ENCODE assay signal across 8 cellular contexts in genomic region chr12:12716151-12716844, GRCh38. TPM values are rescaled to one million over a fixed set of nuclear protein-coding genes. Genes with fewer than 3 reads are reported as not detected.
DNase-seq lines count a peak whose midpoint lies in the region; TF ChIP-seq lines count a peak whose summit lies in the region.

No MANE protein-coding gene starts in this region.

- H3K27me3 ChIP-seq in OCI-LY3 (ENCODE audit: low read depth, low read length) (no peaks in the 10 kb centered on the region), tibial nerve (no peaks in the 10 kb centered on the region)

- H3K9ac ChIP-seq in OCI-LY3 (ENCODE audit: low read length) = peak overlapping the region; percentile 99

- peak overlapping the region; percentile 97 for H3K4me3 ChIP-seq in OCI-LY3 (ENCODE audit: low read length)
- H3K4me3 ChIP-seq in choroid plexus epithelial cell (ENCODE audit: low read depth, low read length) = peak overlapping the region; percentile 97
- H3K4me3 ChIP-seq in tibial nerve = peak overlapping the region; percentile 64 to 96 (median 71)

- H3K27ac ChIP-seq in OCI-LY3 (ENCODE audit: low read length) = peak overlapping the region; percentile 96
- peak overlapping the region; percentile 96 to 100 (median 100) for H3K27ac ChIP-seq in tibial nerve

- H3K36me3 ChIP-seq in OCI-LY3 (replicated peaks; ENCODE audit: low read depth, low read length) (peaks cover 30% of the 10 kb centered on the region), tibial nerve (peaks cover 0 to 8% (median 0%) of the 10 kb centered on the region in 3 donors)

- intact Hi-C loops in activated CD4-positive, alpha-beta T cell treated with anti-CD3 and anti-CD28 coated beads, Interleukin-2, amount 10 ng/mL, durations not matched to agents 24 days and 14 days (cut with micrococcal nuclease) = loop anchor here (2.0 to 5.0 kb wide), 7 partner anchors 104 to 1676 kb away; partner anchors contain the start of genes ATF7IP and CREBL2

- TF ChIP-seq EP300 in tibial nerve (IDR thresholded peaks at IDR 0.05) = no peak

- no peaks in the 10 kb centered on the region for H3K9me3 Mint-ChIP-seq in activated CD4-positive, alpha-beta T cell treated with anti-CD3 and anti-CD28 coated beads, Interleukin-2, amount 10 ng/mL, durations not matched to agents 24 days and 14 days

- H4K20me1 ChIP-seq in OCI-LY3 (ENCODE audit: insufficient read depth, low read length) = peaks cover 14% of the 10 kb centered on the region; the same call in 1 of the 2 replicates

- TF ChIP-seq POLR2A in tibial nerve (IDR thresholded peaks at IDR 0.05) = no peak

- H3K9me3 ChIP-seq in OCI-LY3 (ENCODE audit: insufficient read depth, low read length) (no peaks in the 10 kb centered on the region), tibial nerve (no peaks in the 10 kb centered on the region)

- WGBS in tibial nerve, 2 donors = 0 to 1% methylated on average over 18 of the region's 18 CpGs

- peaks cover 59% of the 10 kb centered on the region for H3K4me1 Mint-ChIP-seq in activated CD4-positive, alpha-beta T cell treated with anti-CD3 and anti-CD28 coated beads, Interleukin-2, amount 10 ng/mL, durations not matched to agents 24 days and 14 days

- peak overlapping the region; percentile 82 for H3K4me3 Mint-ChIP-seq in activated CD4-positive, alpha-beta T cell treated with anti-CD3 and anti-CD28 coated beads, Interleukin-2, amount 10 ng/mL, durations not matched to agents 24 days and 14 days

- H3K4me1 ChIP-seq in OCI-LY3 (ENCODE audit: low read length) = peaks cover 50% of the 10 kb centered on the region
- H3K4me1 ChIP-seq in tibial nerve = peaks cover 0 to 48% (median 38%) of the 10 kb centered on the region in 4 donors

- H3K27ac Mint-ChIP-seq in activated CD4-positive, alpha-beta T cell treated with anti-CD3 and anti-CD28 coated beads, Interleukin-2, amount 10 ng/mL, durations not matched to agents 24 days and 14 days = peak overlapping the region; percentile 96

- peak; percentile 76 for DNase-seq in activated CD4-positive, alpha-beta T cell treated with anti-CD3 and anti-CD28 coated beads, Interleukin-2, amount 10 ng/mL, durations not matched to agents 24 days and 14 days
- no peak for DNase-seq in activated CD4-positive, alpha-beta T cell treated with anti-CD3 and anti-CD28 coated beads for 4 hours
- DNase-seq in choroid plexus epithelial cell (ENCODE audit: low read depth) (peak; percentile 51), lung microvascular endothelial cell (ENCODE audit: low read depth in 2 of 2) (peak; percentile 53 to 90), tibial nerve (ENCODE audit: low spot score in 2 of 2) (peak in 1 of 2 donors; percentile 42), T1000 (lab: John Stamatoyannopoulos, UW) (no peak), KG1 (lab: John Stamatoyannopoulos, UW) (no peak)

- TF ChIP-seq CTCF in OCI-LY3 (IDR thresholded peaks at IDR 0.05; ENCODE audit: low read depth, low read length) (no peak), choroid plexus epithelial cell (conservative IDR thresholded peaks at IDR 0.05; ENCODE audit: low read depth, low read length) (no peak), tibial nerve (IDR thresholded peaks at IDR 0.05) (no peak)

- H2AFZ ChIP-seq in OCI-LY3 (ENCODE audit: low read depth, low read length) = no peak overlapping the region; the same call in 1 of the 2 replicates

- H3K36me3 Mint-ChIP-seq in activated CD4-positive, alpha-beta T cell treated with anti-CD3 and anti-CD28 coated beads, Interleukin-2, amount 10 ng/mL, durations not matched to agents 24 days and 14 days (ENCODE audit: low read depth) = peaks cover 37% of the 10 kb centered on the region

- H3K27me3 Mint-ChIP-seq in activated CD4-positive, alpha-beta T cell treated with anti-CD3 and anti-CD28 coated beads, Interleukin-2, amount 10 ng/mL, durations not matched to agents 24 days and 14 days = no peaks in the 10 kb centered on the region

- H3K4me2 ChIP-seq in OCI-LY3 (ENCODE audit: low read length) = peak overlapping the region; percentile 97

- peaks cover 41% of the 10 kb centered on the region for H3K79me2 ChIP-seq in OCI-LY3 (ENCODE audit: low read length)

RNA-seq across cellular contexts. Expression of gene CDKN1B, which starts 0.9 kb away (rescaled TPM):
- total RNA-seq in activated CD4-positive, alpha-beta T cell treated with anti-CD3 and anti-CD28 coated beads, Interleukin-2, amount 10 ng/mL, durations not matched to agents 24 days and 14 days = 47.4 and 48.5 TPM in 2 replicates
- total RNA-seq in lung microvascular endothelial cell (55.1 and 78.2 TPM in 2 replicates), tibial nerve (100 to 1,000 TPM in 3 of 4 donors, 10 to 100 TPM in 1; 77.4 to 142 (median 114) TPM)

RNA-seq across cellular contexts. Expression of gene GPR19, which starts 20.3 kb away (rescaled TPM):
- total RNA-seq in activated CD4-positive, alpha-beta T cell treated with anti-CD3 and anti-CD28 coated beads, Interleukin-2, amount 10 ng/mL, durations not matched to agents 24 days and 14 days = 9.4 and 12.1 TPM in 2 replicates
- under 0.01 and 0.20 TPM in 2 replicates for total RNA-seq in lung microvascular endothelial cell
- 1 to 10 TPM in 1 of 4 donors, not detected in 3; 1.3 TPM for total RNA-seq in tibial nerve

Comparison
In these comparisons a context has a peak if more than half of its experiments do, and no peak if none do; other contexts are left out.
1. DNase-seq: peak in activated CD4-positive, alpha-beta T cell treated with anti-CD3 and anti-CD28 coated beads, Interleukin-2, amount 10 ng/mL, durations not matched to agents 24 days and 14 days (single experiment), choroid plexus epithelial cell (single experiment) and lung microvascular endothelial cell (2 of 2); none in activated CD4-positive, alpha-beta T cell treated with anti-CD3 and anti-CD28 coated beads for 4 hours (0 of 2), T1000 (single experiment) and KG1 (single experiment).
2. Peak in every context shown above with its lines, with median percentiles within 50 percentile points of each other: H3K4me3 ChIP-seq.